In the genomic region with DNA sequence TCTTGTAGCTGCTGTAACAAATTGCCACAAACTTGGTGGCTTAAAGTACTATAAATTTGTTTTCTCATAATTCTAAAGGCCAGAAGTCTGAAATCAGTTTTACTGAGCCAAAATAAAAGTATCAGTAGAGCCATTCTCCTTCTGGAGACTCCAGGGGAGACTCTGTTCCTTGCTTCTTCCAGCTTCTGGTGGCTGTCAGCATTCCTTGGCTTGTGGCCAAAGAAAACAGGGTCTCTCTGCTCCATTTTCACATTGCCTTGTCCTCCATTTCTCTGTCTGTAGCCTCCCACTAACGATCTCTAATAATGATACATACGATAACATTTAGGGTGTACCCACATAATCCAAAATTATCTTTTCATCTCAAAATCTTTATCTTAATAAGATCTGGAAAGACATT, we compare ENCODE assay signal across 10 cellular contexts.
DNase-seq lines count a peak whose midpoint lies in the region; ATAC-seq and TF ChIP-seq lines count a peak whose summit lies in the region.
"Had no signal": no experiment of that assay in that cellular context is flagged by ENCODE, and none has a peak within 500 bp of the region (broad histone marks: within the 10 kb centered on the region; RNA-seq: fewer than 3 reads in every experiment).

No MANE protein-coding gene starts in this region.

- H3K4me1 Mint-ChIP-seq in nephron = peaks cover 5% of the 10 kb centered on the region

- no peak for TF ChIP-seq CTCF in LNCaP clone FGC (IDR thresholded peaks at IDR 0.05; ENCODE audit: control insufficient read depth, extremely low read depth, insufficient read depth)
- no peak for TF ChIP-seq CTCF in nephron (IDR thresholded peaks at IDR 0.05; ENCODE audit: unreplicated experiment in 3 of 3)

- H3K27ac Mint-ChIP-seq in nephron = peak overlapping the region in 2 of 3 experiments; percentile 42 to 56
- H3K27ac Mint-ChIP-seq: memory B cell; stimulated activated naive CD8-positive, alpha-beta T cell treated with anti-CD3 and anti-CD28 coated beads, Interleukin-15, Interleukin-2, amounts not matched to agents 100 ng/mL and 50 ng/mL, for 24 hours had no signal

- peaks cover 4% of the 10 kb centered on the region for H3K36me3 Mint-ChIP-seq in nephron (ENCODE audit: low read depth)

- H3K27me3 Mint-ChIP-seq in nephron (ENCODE audit: low read depth) = no peaks in the 10 kb centered on the region
- H3K27me3 Mint-ChIP-seq: memory B cell; stimulated activated naive CD8-positive, alpha-beta T cell treated with anti-CD3 and anti-CD28 coated beads, Interleukin-15, Interleukin-2, amounts not matched to agents 100 ng/mL and 50 ng/mL, for 24 hours had no signal

- H3K4me3 ChIP-seq in LNCaP clone FGC (ENCODE audit: low read depth, low read length) (no peak overlapping the region), H7 (ENCODE audit: insufficient read depth, low read depth, low read length) (no peak overlapping the region)

- ATAC-seq in GM18502 (IDR thresholded peaks at IDR 0.05; ENCODE audit: poor library complexity, unreplicated experiment) (no peak), GM18870 (IDR thresholded peaks at IDR 0.05; ENCODE audit: unreplicated experiment) (no peak)

- DNase-seq in EL (peak; percentile 50), LNCaP clone FGC (ENCODE audit: low read depth) (peak; percentile 37), astrocyte of the hippocampus (ENCODE audit: low read depth, low spot score) (peak; percentile 85), H7 (no peak)
- DNase-seq: stimulated activated CD4-positive, alpha-beta T cell treated with anti-CD3 and anti-CD28 coated beads, Interleukin-4, amount 100 ng/mL, for 1 hour had no signal

- H3K36me3 ChIP-seq in H7 (replicated peaks; ENCODE audit: control insufficient read depth, insufficient read depth, low read length) = no peaks in the 10 kb centered on the region

- no peak overlapping the region for H3K4me3 Mint-ChIP-seq in nephron
- H3K4me3 Mint-ChIP-seq: memory B cell; stimulated activated naive CD8-positive, alpha-beta T cell treated with anti-CD3 and anti-CD28 coated beads, Interleukin-15, Interleukin-2, amounts not matched to agents 100 ng/mL and 50 ng/mL, for 24 hours had no signal

- no peaks in the 10 kb centered on the region for H3K27me3 ChIP-seq in H7 (ENCODE audit: control insufficient read depth, insufficient read depth, low read length)

- H3K9me3 Mint-ChIP-seq in nephron = no peaks in the 10 kb centered on the region
- H3K9me3 Mint-ChIP-seq: memory B cell; stimulated activated naive CD8-positive, alpha-beta T cell treated with anti-CD3 and anti-CD28 coated beads, Interleukin-15, Interleukin-2, amounts not matched to agents 100 ng/mL and 50 ng/mL, for 24 hours had no signal
